Comparison of ENCODE assay signal across 15 cellular contexts in the genomic region with DNA sequence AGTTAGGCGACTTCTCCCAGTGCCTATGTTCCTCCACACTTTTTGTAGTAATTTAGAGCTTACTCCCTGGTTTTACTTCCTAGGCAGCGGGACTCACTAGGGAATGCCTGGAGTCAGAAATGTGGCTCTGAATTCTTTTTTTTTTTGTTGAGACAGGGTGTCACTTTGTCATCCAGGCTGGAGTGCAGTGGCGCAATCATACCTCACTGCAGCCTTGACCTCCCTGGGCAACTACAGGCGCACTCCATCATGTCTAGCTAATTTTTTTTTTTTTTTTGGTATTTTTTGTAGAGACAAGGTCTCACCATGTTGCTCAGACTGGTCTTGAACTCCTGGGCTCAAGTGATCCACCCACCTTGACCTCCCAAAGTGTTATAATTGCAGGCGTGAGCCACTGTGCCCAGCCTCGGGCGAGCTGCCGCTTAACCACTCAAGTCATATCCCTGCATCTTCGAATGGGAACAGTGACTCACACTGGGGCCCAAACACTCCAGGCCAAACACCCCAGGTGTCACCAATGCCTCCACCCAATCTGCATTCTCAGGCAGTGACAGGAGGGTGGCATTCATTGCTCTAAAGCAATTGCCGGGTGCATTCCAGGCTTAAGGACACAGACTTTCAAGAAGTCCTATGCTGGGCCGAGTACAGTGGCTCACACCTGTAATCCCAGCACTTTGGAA. TPM values are rescaled to one million over a fixed set of nuclear protein-coding genes. Genes with fewer than 3 reads are reported as not detected.
DNase-seq lines count a peak whose midpoint lies in the region; ATAC-seq and TF ChIP-seq lines count a peak whose summit lies in the region.
"Had no signal": no experiment of that assay in that cellular context is flagged by ENCODE, and none has a peak within 500 bp of the region (broad histone marks: within the 10 kb centered on the region; RNA-seq: fewer than 3 reads in every experiment).

No MANE protein-coding gene starts in this region.

- peak overlapping the region; percentile 27 for H3K27ac Mint-ChIP-seq in MCF 10A (ENCODE audit: low read depth, unreplicated experiment)
- H3K27ac Mint-ChIP-seq in stimulated activated naive CD8-positive, alpha-beta T cell treated with anti-CD3 and anti-CD28 coated beads, Interleukin-15, amount 100 ng/mL, for 72 hours, result peak overlapping the region; percentile 72 to 92
- H3K27ac Mint-ChIP-seq: activated CD4-positive, alpha-beta T cell treated with anti-CD3 and anti-CD28 coated beads, Interleukin-2, amount 10 ng/mL, durations not matched to agents 24 days and 14 days had no signal

- ATAC-seq in stimulated activated naive CD8-positive, alpha-beta T cell treated with anti-CD3 and anti-CD28 coated beads, Interleukin-15, amount 100 ng/mL, for 72 hours, result peak; percentile 41
- ATAC-seq in HG03520 (IDR thresholded peaks at IDR 0.05; ENCODE audit: unreplicated experiment), result no peak
- ATAC-seq: Right ventricle myocardium inferior had no signal

- H3K36me3 Mint-ChIP-seq in MCF 10A (ENCODE audit: insufficient read depth, unreplicated experiment), result peaks cover 14% of the 10 kb centered on the region

- intact Hi-C loops in MCF 10A (cut with micrococcal nuclease) (no loop called here), breast epithelium (cut with DNase I; ENCODE audit: low total_unique reads) (loop anchor here (5.0 kb wide), 1 partner anchor 1221 kb away; no protein-coding TSS in a partner anchor)

- BruUV-seq in MCF 10A (replicated peaks; lab: Mats Ljungman, UMichigan), result no TSS peak

- H3K27me3 ChIP-seq in breast epithelium (no peaks in the 10 kb centered on the region), SJSA1 (replicated peaks) (no peaks in the 10 kb centered on the region)
- H3K27me3 ChIP-seq: brain microvascular endothelial cell had no signal

- no peak overlapping the region for H3K27ac ChIP-seq in breast epithelium
- H3K27ac ChIP-seq in SJSA1, result no peak overlapping the region
- H3K27ac ChIP-seq: brain microvascular endothelial cell, parathyroid adenoma had no signal

- CTCF ChIA-PET in MCF 10A (lab: Yijun Ruan, JAX), result no interaction called here

- H3K36me3 ChIP-seq in breast epithelium (no peaks in the 10 kb centered on the region), SJSA1 (peaks cover 11% of the 10 kb centered on the region; the same call in 1 of the 2 replicates)

- H3K9me3 Mint-ChIP-seq in MCF 10A (ENCODE audit: unreplicated experiment), result no peaks in the 10 kb centered on the region
- no peaks in the 10 kb centered on the region for H3K9me3 Mint-ChIP-seq in stimulated activated naive CD8-positive, alpha-beta T cell treated with anti-CD3 and anti-CD28 coated beads, Interleukin-15, amount 100 ng/mL, for 72 hours
- H3K9me3 Mint-ChIP-seq: activated CD4-positive, alpha-beta T cell treated with anti-CD3 and anti-CD28 coated beads, Interleukin-2, amount 10 ng/mL, durations not matched to agents 24 days and 14 days had no signal

- DNase-seq in MCF 10A (ENCODE audit: unreplicated experiment), result peak; percentile 63
- DNase-seq in breast epithelium (ENCODE audit: low spot score in 2 of 2), result no peak
- peak; percentile 31 to 70 for DNase-seq in SJSA1 (ENCODE audit: low read depth in 1 of 2, low spot score in 2 of 2)
- DNase-seq in islet precursor cell, result peak; percentile 86
- DNase-seq in stimulated activated naive CD8-positive, alpha-beta T cell treated with anti-CD3 and anti-CD28 coated beads, Interleukin-15, amount 100 ng/mL, for 72 hours, result no peak
- no peak for DNase-seq in NK-92 treated with Interleukin-12 subunit alpha and Interleukin-12 subunit beta, amount 100 ng/mL, for 24 hours (lab: John Stamatoyannopoulos, UW)
- DNase-seq in NCI-H1930 (lab: John Stamatoyannopoulos, UW), result no peak
- DNase-seq: activated CD4-positive, alpha-beta T cell treated with anti-CD3 and anti-CD28 coated beads, Interleukin-2, amount 10 ng/mL, durations not matched to agents 24 days and 14 days; brain microvascular endothelial cell; COR-L47; kidney glomerular epithelial cell had no signal

- no peak overlapping the region for H3K4me3 Mint-ChIP-seq in MCF 10A (ENCODE audit: unreplicated experiment)
- no peak overlapping the region for H3K4me3 Mint-ChIP-seq in stimulated activated naive CD8-positive, alpha-beta T cell treated with anti-CD3 and anti-CD28 coated beads, Interleukin-15, amount 100 ng/mL, for 72 hours
- H3K4me3 Mint-ChIP-seq: activated CD4-positive, alpha-beta T cell treated with anti-CD3 and anti-CD28 coated beads, Interleukin-2, amount 10 ng/mL, durations not matched to agents 24 days and 14 days had no signal

- H3K4me1 ChIP-seq in breast epithelium, result no peaks in the 10 kb centered on the region
- H3K4me1 ChIP-seq in SJSA1 (replicated peaks), result peaks cover 62% of the 10 kb centered on the region
- H3K4me1 ChIP-seq: HAP-1 had no signal

- POLR2A ChIA-PET in MCF 10A (lab: Yijun Ruan, JAX), result no interaction called here

- no peaks in the 10 kb centered on the region for H3K27me3 Mint-ChIP-seq in MCF 10A (ENCODE audit: insufficient read depth, unreplicated experiment)
- H3K27me3 Mint-ChIP-seq in stimulated activated naive CD8-positive, alpha-beta T cell treated with anti-CD3 and anti-CD28 coated beads, Interleukin-15, amount 100 ng/mL, for 72 hours, result no peaks in the 10 kb centered on the region
- H3K27me3 Mint-ChIP-seq: activated CD4-positive, alpha-beta T cell treated with anti-CD3 and anti-CD28 coated beads, Interleukin-2, amount 10 ng/mL, durations not matched to agents 24 days and 14 days had no signal

- peaks cover 17% of the 10 kb centered on the region for H3K4me1 Mint-ChIP-seq in MCF 10A (ENCODE audit: insufficient read depth, unreplicated experiment)
- peaks cover 100% of the 10 kb centered on the region for H3K4me1 Mint-ChIP-seq in stimulated activated naive CD8-positive, alpha-beta T cell treated with anti-CD3 and anti-CD28 coated beads, Interleukin-15, amount 100 ng/mL, for 72 hours

- H3K4me3 ChIP-seq in breast epithelium (no peak overlapping the region), SJSA1 (no peak overlapping the region)
- H3K4me3 ChIP-seq: HAP-1 had no signal

- H3K9me3 ChIP-seq in breast epithelium, result no peaks in the 10 kb centered on the region
- H3K9me3 ChIP-seq in SJSA1 (replicated peaks), result no peaks in the 10 kb centered on the region
- H3K9me3 ChIP-seq: HAP-1 had no signal

- TF ChIP-seq POLR2A in breast epithelium (IDR thresholded peaks at IDR 0.05), result no peak

- TF ChIP-seq CTCF in MCF 10A (IDR thresholded peaks at IDR 0.05; ENCODE audit: unreplicated experiment) (no peak), breast epithelium (IDR thresholded peaks at IDR 0.05) (no peak)

RNA-seq across cellular contexts. Expression of gene RGS10, which starts 19.6 kb away (rescaled TPM):
- 17.0 and 26.0 TPM in 2 replicates for total RNA-seq in MCF 10A (2022)
- total RNA-seq in breast epithelium, result 10 to 100 TPM; 34.0 to 39.2 (median 36.4) TPM
- 9.7 and 27.7 TPM in 2 replicates for total RNA-seq in SJSA1 (2014; rRNA removed; shearing (Covaris generic))

Comparison
In these comparisons a context has a peak if more than half of its experiments do, and no peak if none do; other contexts are left out.
1. DNase-seq: peak in MCF 10A (single experiment), SJSA1 (2 of 2) and islet precursor cell (single experiment); none in breast epithelium (0 of 2), stimulated activated naive CD8-positive, alpha-beta T cell treated with anti-CD3 and anti-CD28 coated beads, Interleukin-15, amount 100 ng/mL, for 72 hours (0 of 2), NK-92 treated with Interleukin-12 subunit alpha and Interleukin-12 subunit beta, amount 100 ng/mL, for 24 hours (single experiment) and NCI-H1930 (0 of 2).